Comparison of ENCODE assay signal across 6 cellular contexts in genomic region chr10:125281091-125281490, GRCh38.
"Had no signal": no experiment of that assay in that cellular context is flagged by ENCODE, and none has a peak within 500 bp of the region (broad histone marks: within the 10 kb centered on the region; RNA-seq: fewer than 3 reads in every experiment).

No MANE protein-coding gene starts in this region.

- H3K27ac ChIP-seq: GM23248 had no signal

- H3K4me3 ChIP-seq: GM23248, K562 had no signal

- ATAC-seq: K562 had no signal

- DNase-seq: GM23248, GOT3, H7, HCEC 1CT, IMR-90 had no signal
